In the genomic region with DNA sequence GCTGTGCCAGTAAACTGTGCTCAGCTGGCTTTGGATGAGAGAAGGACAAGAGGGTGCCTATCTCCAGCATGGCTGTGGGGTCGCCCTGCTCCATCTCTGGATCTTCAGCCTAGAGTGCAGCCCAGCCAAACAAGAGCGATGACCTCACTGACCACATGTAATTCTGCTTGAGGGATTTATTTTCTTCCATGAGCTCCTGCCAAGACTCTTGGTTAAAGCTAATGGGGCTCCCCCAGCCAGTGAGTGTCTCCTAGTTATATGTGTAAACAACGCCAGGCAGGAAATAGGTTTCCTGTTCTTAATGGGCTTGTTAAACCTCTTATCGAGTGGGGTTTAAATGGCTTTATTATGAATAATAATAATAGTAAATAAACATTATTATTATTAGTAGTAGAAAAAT, we compare ENCODE assay signal across 12 cellular contexts.
DNase-seq lines count a peak whose midpoint lies in the region; ATAC-seq and TF ChIP-seq lines count a peak whose summit lies in the region.
"Had no signal": no experiment of that assay in that cellular context is flagged by ENCODE, and none has a peak within 500 bp of the region (broad histone marks: within the 10 kb centered on the region; RNA-seq: fewer than 3 reads in every experiment).

No MANE protein-coding gene starts in this region.

- no peaks in the 10 kb centered on the region for H3K4me1 ChIP-seq in A673 (ENCODE audit: insufficient read depth, low read length, poor library complexity, severe bottlenecking)
- H3K4me1 ChIP-seq: prostate gland had no signal

- no peaks in the 10 kb centered on the region for H3K9me3 ChIP-seq in A673 (ENCODE audit: low read depth, low read length, poor library complexity, severe bottlenecking)
- H3K9me3 ChIP-seq: prostate gland, tibial nerve had no signal

- H3K36me3 ChIP-seq in A673 (ENCODE audit: insufficient read depth, low read length, poor library complexity, severe bottlenecking): no peaks in the 10 kb centered on the region
- H3K36me3 ChIP-seq: prostate gland, tibial nerve had no signal

- H3K27me3 ChIP-seq in A673 (replicated peaks; ENCODE audit: insufficient read depth, low read depth, low read length, poor library complexity): peaks cover 2% of the 10 kb centered on the region
- H3K27me3 ChIP-seq: tibial nerve had no signal

- peak; percentile 13 for DNase-seq in A673 (ENCODE audit: low spot score)
- peak; percentile 26 for DNase-seq in GM04503 (ENCODE audit: low read depth)
- peak; percentile 53 for DNase-seq in NCI-H69 (lab: John Stamatoyannopoulos, UW)
- DNase-seq in kidney tubule cell (ENCODE audit: low spot score): peak; percentile 10
- DNase-seq in nucleus accumbens (lab: John Stamatoyannopoulos, UW): no peak
- DNase-seq: activated CD4-positive, alpha-beta T cell treated with anti-CD3 and anti-CD28 coated beads for 36 hours; CD8-positive, alpha-beta T cell had no signal

- no peak overlapping the region for H3K4me3 ChIP-seq in A673 (ENCODE audit: low read depth, low read length, poor library complexity, severe bottlenecking)
- H3K4me3 ChIP-seq: prostate gland, tibial nerve had no signal

- POLR2A ChIA-PET in A673 (lab: Charles Lee; ENCODE audit: low non-redundant PET): no interaction called here

- CTCF ChIA-PET in A673 (lab: Charles Lee): interaction anchor here (1.9 kb wide), 1 partner anchor 119 kb away, joined by 20 read pairs; no protein-coding TSS in a partner anchor

- ATAC-seq in HG03520 (IDR thresholded peaks at IDR 0.05; ENCODE audit: unreplicated experiment) (no peak), GM18909 (IDR thresholded peaks at IDR 0.05; ENCODE audit: poor library complexity, unreplicated experiment) (no peak), GM19023 (IDR thresholded peaks at IDR 0.05; ENCODE audit: unreplicated experiment) (no peak)
- ATAC-seq: CD8-positive, alpha-beta T cell had no signal

- TF ChIP-seq CTCF in A673 (conservative IDR thresholded peaks at IDR 0.05; ENCODE audit: low read depth, low read length): no peak

- intact Hi-C loops in A673 (cut with micrococcal nuclease; ENCODE audit: unreplicated experiment): loop anchor here (5.0 kb wide), 1 partner anchor 705 kb away; no protein-coding TSS in a partner anchor

- H3K27ac ChIP-seq in A673 (ENCODE audit: low read depth, low read length, poor library complexity, severe bottlenecking): no peak overlapping the region
- H3K27ac ChIP-seq: prostate gland, tibial nerve had no signal

- BruUV-seq in A673 (replicated peaks; lab: Mats Ljungman, UMichigan): no TSS peak

Comparison
In these comparisons a context has a peak if more than half of its experiments do, and no peak if none do; other contexts are left out.
1. DNase-seq: peak in A673 (single experiment), GM04503 (single experiment), NCI-H69 (single experiment) and kidney tubule cell (single experiment); none in nucleus accumbens (0 of 56).